ENCODE assay signal across 10 cellular contexts in the genomic region with DNA sequence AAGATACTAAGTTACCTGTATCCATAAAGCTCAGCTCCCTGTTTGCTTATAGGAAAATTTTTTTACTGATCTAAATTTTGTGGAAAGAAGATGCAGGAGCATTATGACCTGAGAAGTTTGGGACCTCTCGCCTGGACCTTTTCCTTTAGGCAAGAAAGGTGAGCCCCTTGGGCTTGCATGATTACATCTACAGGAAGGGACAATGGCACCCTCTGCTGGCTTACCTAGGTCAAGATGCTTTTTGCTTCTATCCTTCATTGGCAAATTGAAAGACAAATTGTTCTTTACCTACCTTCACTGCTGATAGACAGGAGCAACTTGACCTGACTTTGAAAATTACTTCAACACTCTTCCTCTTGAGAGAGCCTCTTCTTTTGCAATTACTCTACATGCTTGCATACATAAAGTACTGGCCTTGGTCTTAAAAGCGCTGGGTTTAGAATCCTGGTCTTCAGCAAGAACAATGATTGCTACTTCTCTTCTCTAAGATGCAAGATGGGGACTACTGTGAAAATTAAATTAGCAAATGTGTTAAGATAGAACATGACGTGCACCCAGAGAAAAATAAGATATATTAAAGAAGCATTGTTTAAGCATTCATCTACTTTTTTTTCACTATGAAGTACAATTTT.
DNase-seq lines count a peak whose midpoint lies in the region; ATAC-seq and TF ChIP-seq lines count a peak whose summit lies in the region.
"Had no signal": no experiment of that assay in that cellular context is flagged by ENCODE, and none has a peak within 500 bp of the region (broad histone marks: within the 10 kb centered on the region; RNA-seq: fewer than 3 reads in every experiment).

No MANE protein-coding gene starts in this region.

- H3K36me3 ChIP-seq in RWPE2 (ENCODE audit: low read depth) (no peaks in the 10 kb centered on the region), gastroesophageal sphincter (no peaks in the 10 kb centered on the region)
- H3K36me3 ChIP-seq: BLaER1 had no signal

- no peaks in the 10 kb centered on the region for H3K27me3 ChIP-seq in RWPE2 (ENCODE audit: insufficient read depth, poor library complexity, severe bottlenecking)
- H3K27me3 ChIP-seq in gastroesophageal sphincter = no peaks in the 10 kb centered on the region
- H3K27me3 ChIP-seq: BLaER1 had no signal

- H3K27ac ChIP-seq in RWPE2 (ENCODE audit: poor library complexity, severe bottlenecking) = no peak overlapping the region
- no peak overlapping the region for H3K27ac ChIP-seq in gastroesophageal sphincter
- H3K27ac ChIP-seq: BLaER1 had no signal

- 42 to 75% methylated on average over 2 to 3 of the region's 3 CpGs for WGBS in gastroesophageal sphincter (ENCODE audit: low coverage in 1 of 2), 2 donors

- TF ChIP-seq CTCF in RWPE2 (IDR thresholded peaks at IDR 0.05; ENCODE audit: poor library complexity, severe bottlenecking) (peak; percentile 80), gastroesophageal sphincter (IDR thresholded peaks at IDR 0.05) (peak in 3 of 4 experiments; percentile 24 to 72 (median 31))

- no peaks in the 10 kb centered on the region for H3K9me3 ChIP-seq in RWPE2 (ENCODE audit: severe bottlenecking)
- H3K9me3 ChIP-seq in gastroesophageal sphincter = no peaks in the 10 kb centered on the region
- H3K9me3 ChIP-seq: BLaER1 had no signal

- ATAC-seq in HG03442 (IDR thresholded peaks at IDR 0.05; ENCODE audit: unreplicated experiment) (peak; percentile 71), RWPE2 (ENCODE audit: low read depth) (peak; percentile 48; the same call in 1 of the 3 replicates), gastroesophageal sphincter (no peak), HG03139 (IDR thresholded peaks at IDR 0.05; ENCODE audit: unreplicated experiment) (no peak), GM21515 (IDR thresholded peaks at IDR 0.05; ENCODE audit: unreplicated experiment) (no peak)
- ATAC-seq: activated T-cell treated with anti-CD3 and anti-CD28 coated beads, Interleukin-2, amount 50 U/mL, for 72 hours had no signal

- H3K4me3 ChIP-seq in RWPE2 (ENCODE audit: severe bottlenecking) (no peak overlapping the region), gastroesophageal sphincter (no peak overlapping the region)
- H3K4me3 ChIP-seq: BLaER1 had no signal

- DNase-seq in NCI-H146 (lab: John Stamatoyannopoulos, UW) (peak; percentile 25), NCI-H146 treated with DMSO at 0.1 percent for 48 hours (lab: John Stamatoyannopoulos, UW; ENCODE audit: unreplicated experiment) (no peak), RWPE2 (ENCODE audit: low spot score) (no peak), smooth muscle cell of the brain vasculature (ENCODE audit: low read depth, low spot score) (peak; percentile 21)

- H3K4me1 ChIP-seq in RWPE2 (ENCODE audit: insufficient read depth, poor library complexity, severe bottlenecking) (no peaks in the 10 kb centered on the region), gastroesophageal sphincter (peaks cover 0 to 19% (median 0%) of the 10 kb centered on the region in 3 donors)
- H3K4me1 ChIP-seq: BLaER1 had no signal

- no peak for TF ChIP-seq EP300 in gastroesophageal sphincter (IDR thresholded peaks at IDR 0.05)

- no peak for TF ChIP-seq POLR2A in gastroesophageal sphincter (IDR thresholded peaks at IDR 0.05)

Comparison
In these comparisons a context has a peak if more than half of its experiments do, and no peak if none do; other contexts are left out.
1. DNase-seq: peak in NCI-H146 (single experiment) and smooth muscle cell of the brain vasculature (single experiment); none in NCI-H146 treated with DMSO at 0.1 percent for 48 hours (single experiment) and RWPE2 (single experiment).
2. ATAC-seq: peak in HG03442 (single experiment) and RWPE2 (single experiment); none in gastroesophageal sphincter (single experiment), HG03139 (single experiment) and GM21515 (single experiment).